Comparison of ENCODE assay signal across 1 cellular context in the genomic region with DNA sequence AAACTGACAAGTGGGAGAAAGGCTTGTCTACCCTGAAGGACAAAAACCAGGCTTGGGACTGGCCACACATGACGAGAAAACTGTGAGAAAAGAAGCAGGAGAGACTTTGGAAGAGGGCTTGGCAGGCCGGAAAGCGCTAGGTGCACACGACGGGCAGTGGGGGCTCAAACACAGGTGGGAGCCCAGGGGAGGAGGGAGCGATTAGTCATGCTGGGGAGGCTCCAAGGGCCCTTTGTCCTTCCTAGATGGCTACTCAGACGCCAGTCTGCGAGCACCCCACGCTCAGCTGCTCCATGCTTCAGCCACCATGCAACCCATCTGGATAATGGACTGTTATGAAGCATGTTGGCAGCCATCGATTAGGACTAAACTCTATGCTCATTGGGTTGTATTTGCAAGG.
TF ChIP-seq lines count a peak whose summit lies in the region.

No MANE protein-coding gene starts in this region.

TF ChIP-seq in GM23338, 12 proteins besides CTCF, POLR2A, EP300 and RAD21 (continued from another document):
- TF ChIP-seq, protein P1, sequence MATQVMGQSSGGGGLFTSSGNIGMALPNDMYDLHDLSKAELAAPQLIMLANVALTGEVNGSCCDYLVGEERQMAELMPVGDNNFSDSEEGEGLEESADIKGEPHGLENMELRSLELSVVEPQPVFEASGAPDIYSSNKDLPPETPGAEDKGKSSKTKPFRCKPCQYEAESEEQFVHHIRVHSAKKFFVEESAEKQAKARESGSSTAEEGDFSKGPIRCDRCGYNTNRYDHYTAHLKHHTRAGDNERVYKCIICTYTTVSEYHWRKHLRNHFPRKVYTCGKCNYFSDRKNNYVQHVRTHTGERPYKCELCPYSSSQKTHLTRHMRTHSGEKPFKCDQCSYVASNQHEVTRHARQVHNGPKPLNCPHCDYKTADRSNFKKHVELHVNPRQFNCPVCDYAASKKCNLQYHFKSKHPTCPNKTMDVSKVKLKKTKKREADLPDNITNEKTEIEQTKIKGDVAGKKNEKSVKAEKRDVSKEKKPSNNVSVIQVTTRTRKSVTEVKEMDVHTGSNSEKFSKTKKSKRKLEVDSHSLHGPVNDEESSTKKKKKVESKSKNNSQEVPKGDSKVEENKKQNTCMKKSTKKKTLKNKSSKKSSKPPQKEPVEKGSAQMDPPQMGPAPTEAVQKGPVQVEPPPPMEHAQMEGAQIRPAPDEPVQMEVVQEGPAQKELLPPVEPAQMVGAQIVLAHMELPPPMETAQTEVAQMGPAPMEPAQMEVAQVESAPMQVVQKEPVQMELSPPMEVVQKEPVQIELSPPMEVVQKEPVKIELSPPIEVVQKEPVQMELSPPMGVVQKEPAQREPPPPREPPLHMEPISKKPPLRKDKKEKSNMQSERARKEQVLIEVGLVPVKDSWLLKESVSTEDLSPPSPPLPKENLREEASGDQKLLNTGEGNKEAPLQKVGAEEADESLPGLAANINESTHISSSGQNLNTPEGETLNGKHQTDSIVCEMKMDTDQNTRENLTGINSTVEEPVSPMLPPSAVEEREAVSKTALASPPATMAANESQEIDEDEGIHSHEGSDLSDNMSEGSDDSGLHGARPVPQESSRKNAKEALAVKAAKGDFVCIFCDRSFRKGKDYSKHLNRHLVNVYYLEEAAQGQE (IDR thresholded peaks at IDR 0.05; ENCODE audit: unreplicated experiment), result no peak
- TF ChIP-seq ZNF114 (CRISPR knock-in tag; IDR thresholded peaks at IDR 0.05), result no peak
- TF ChIP-seq STAT1 (IDR thresholded peaks at IDR 0.05; ENCODE audit: unreplicated experiment), result no peak
